Comparison of ENCODE assay signal across 19 cellular contexts in the genomic region with DNA sequence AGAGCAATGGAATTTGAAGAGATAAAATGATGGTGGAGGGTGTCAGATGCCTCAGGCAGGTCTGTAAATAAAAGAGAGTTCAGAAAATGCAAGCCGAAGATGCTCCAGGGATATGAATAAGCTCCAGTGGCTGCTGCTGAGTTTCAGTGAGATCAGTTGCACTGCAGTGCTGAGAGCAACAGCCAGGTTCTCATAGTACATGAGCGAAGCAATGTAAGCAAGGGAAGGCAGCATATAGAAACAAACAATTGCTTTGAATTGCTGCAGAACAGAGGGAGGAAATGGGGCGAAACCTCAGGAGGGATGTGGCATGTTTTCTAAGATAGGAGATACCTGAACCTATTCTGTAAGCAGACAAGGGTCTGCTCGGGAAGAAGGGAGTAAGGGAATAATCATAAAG.
DNase-seq lines count a peak whose midpoint lies in the region; TF ChIP-seq lines count a peak whose summit lies in the region.
"Had no signal": no experiment of that assay in that cellular context is flagged by ENCODE, and none has a peak within 500 bp of the region (broad histone marks: within the 10 kb centered on the region; RNA-seq: fewer than 3 reads in every experiment).

No MANE protein-coding gene starts in this region.

- H3K27ac ChIP-seq in WERI-Rb-1 = 0 out of 2 replicates have a peak overlapping the region, but pooled peaks have one; percentile 4
- H3K27ac ChIP-seq: tibial nerve had no signal

- intact Hi-C loops in head of caudate nucleus (cut with DNase I) = no loop called here
- intact Hi-C loops in activated CD4-positive, alpha-beta T cell treated with anti-CD3 and anti-CD28 coated beads, Interleukin-2, amount 10 ng/mL, durations not matched to agents 24 days and 14 days (cut with micrococcal nuclease) = no loop called here

- no peak overlapping the region for H3K4me3 Mint-ChIP-seq in activated CD4-positive, alpha-beta T cell treated with anti-CD3 and anti-CD28 coated beads, Interleukin-2, amount 10 ng/mL, durations not matched to agents 24 days and 14 days
- H3K4me3 Mint-ChIP-seq: activated CD4-positive, alpha-beta memory T cell treated with anti-CD3 and anti-CD28 coated beads, Interleukin-2, amount 10 ng/mL, durations not matched to agents 7 days and 5 days; activated T-cell treated with anti-CD3 and anti-CD28 coated beads, Interleukin-2, amount 50 U/mL, for 4 hours; CD4-positive, CD25-positive, alpha-beta regulatory T cell; naive thymus-derived CD8-positive, alpha-beta T cell had no signal

- no peak for TF ChIP-seq CTCF in WERI-Rb-1 (IDR thresholded peaks at IDR 0.05; ENCODE audit: low read depth, low read length)

- H3K9me3 ChIP-seq in WERI-Rb-1 (ENCODE audit: severe bottlenecking) = no peaks in the 10 kb centered on the region
- H3K9me3 ChIP-seq: tibial nerve had no signal

- no peak overlapping the region for H3K27ac Mint-ChIP-seq in activated CD4-positive, alpha-beta T cell treated with anti-CD3 and anti-CD28 coated beads, Interleukin-2, amount 10 ng/mL, durations not matched to agents 24 days and 14 days
- H3K27ac Mint-ChIP-seq: activated CD4-positive, alpha-beta memory T cell treated with anti-CD3 and anti-CD28 coated beads, Interleukin-2, amount 10 ng/mL, durations not matched to agents 7 days and 5 days; naive thymus-derived CD8-positive, alpha-beta T cell had no signal

- no peaks in the 10 kb centered on the region for H3K36me3 ChIP-seq in WERI-Rb-1
- H3K36me3 ChIP-seq: tibial nerve had no signal

- H3K36me3 Mint-ChIP-seq in activated CD4-positive, alpha-beta T cell treated with anti-CD3 and anti-CD28 coated beads, Interleukin-2, amount 10 ng/mL, durations not matched to agents 24 days and 14 days (ENCODE audit: low read depth) = no peaks in the 10 kb centered on the region
- H3K36me3 Mint-ChIP-seq: CD4-positive, CD25-positive, alpha-beta regulatory T cell; naive thymus-derived CD8-positive, alpha-beta T cell had no signal

- no peaks in the 10 kb centered on the region for H3K9me3 Mint-ChIP-seq in activated CD4-positive, alpha-beta T cell treated with anti-CD3 and anti-CD28 coated beads, Interleukin-2, amount 10 ng/mL, durations not matched to agents 24 days and 14 days

- no peaks in the 10 kb centered on the region for H3K27me3 ChIP-seq in WERI-Rb-1 (ENCODE audit: insufficient read depth, low read depth, severe bottlenecking)
- H3K27me3 ChIP-seq: tibial nerve had no signal

- DNase-seq in ELR (ENCODE audit: low read depth) (peak; percentile 11), WERI-Rb-1 (peak; percentile 7), head of caudate nucleus (peak in 28 of 42 donors; percentile 4 to 71 (median 32)), putamen (ENCODE audit: low spot score) (peak; percentile 39), erythroblast (lab: John Stamatoyannopoulos, UW) (no peak), NCI-H526 (lab: John Stamatoyannopoulos, UW) (no peak), NCI-H2171 (lab: John Stamatoyannopoulos, UW) (no peak)
- no peak for DNase-seq in activated CD4-positive, alpha-beta T cell treated with anti-CD3 and anti-CD28 coated beads, Interleukin-2, amount 10 ng/mL, durations not matched to agents 24 days and 14 days
- DNase-seq: ACHN; activated CD4-positive, alpha-beta memory T cell treated with anti-CD3 and anti-CD28 coated beads, Interleukin-2, amount 10 ng/mL, durations not matched to agents 7 days and 5 days; activated naive CD4-positive, alpha-beta T cell treated with anti-CD3 and anti-CD28 coated beads, Interleukin-2, amount 50 U/mL, for 16 hours; activated T-cell treated with anti-CD3 and anti-CD28 coated beads, Interleukin-2, amount 50 U/mL, for 4 hours; CD4-positive, CD25-positive, alpha-beta regulatory T cell; cortex of kidney; DMS79; naive thymus-derived CD8-positive, alpha-beta T cell; NCI-H1436 treated with DMSO at 0.1 percent for 48 hours; T-helper 1 cell had no signal

- no peak overlapping the region for H3K4me3 ChIP-seq in WERI-Rb-1 (ENCODE audit: low read depth, low read length)
- H3K4me3 ChIP-seq: tibial nerve had no signal

- TF ChIP-seq POLR2A in erythroblast (IDR thresholded peaks at IDR 0.05; ENCODE audit: low read length) = no peak

- H3K4me1 Mint-ChIP-seq in activated CD4-positive, alpha-beta T cell treated with anti-CD3 and anti-CD28 coated beads, Interleukin-2, amount 10 ng/mL, durations not matched to agents 24 days and 14 days = no peaks in the 10 kb centered on the region
- H3K4me1 Mint-ChIP-seq: activated CD4-positive, alpha-beta memory T cell treated with anti-CD3 and anti-CD28 coated beads, Interleukin-2, amount 10 ng/mL, durations not matched to agents 7 days and 5 days; CD4-positive, CD25-positive, alpha-beta regulatory T cell; naive thymus-derived CD8-positive, alpha-beta T cell had no signal

- no peaks in the 10 kb centered on the region for H3K27me3 Mint-ChIP-seq in activated CD4-positive, alpha-beta T cell treated with anti-CD3 and anti-CD28 coated beads, Interleukin-2, amount 10 ng/mL, durations not matched to agents 24 days and 14 days
- H3K27me3 Mint-ChIP-seq: activated CD4-positive, alpha-beta memory T cell treated with anti-CD3 and anti-CD28 coated beads, Interleukin-2, amount 10 ng/mL, durations not matched to agents 7 days and 5 days; CD4-positive, CD25-positive, alpha-beta regulatory T cell; naive thymus-derived CD8-positive, alpha-beta T cell had no signal

Comparison
In these comparisons a context has a peak if more than half of its experiments do, and no peak if none do; other contexts are left out.
1. DNase-seq: peak in ELR (single experiment), WERI-Rb-1 (single experiment), head of caudate nucleus (28 of 42) and putamen (single experiment); none in erythroblast (0 of 2), NCI-H526 (0 of 2), activated CD4-positive, alpha-beta T cell treated with anti-CD3 and anti-CD28 coated beads, Interleukin-2, amount 10 ng/mL, durations not matched to agents 24 days and 14 days (single experiment) and NCI-H2171 (single experiment).